ENCODE assay signal across 10 cellular contexts in the genomic region with DNA sequence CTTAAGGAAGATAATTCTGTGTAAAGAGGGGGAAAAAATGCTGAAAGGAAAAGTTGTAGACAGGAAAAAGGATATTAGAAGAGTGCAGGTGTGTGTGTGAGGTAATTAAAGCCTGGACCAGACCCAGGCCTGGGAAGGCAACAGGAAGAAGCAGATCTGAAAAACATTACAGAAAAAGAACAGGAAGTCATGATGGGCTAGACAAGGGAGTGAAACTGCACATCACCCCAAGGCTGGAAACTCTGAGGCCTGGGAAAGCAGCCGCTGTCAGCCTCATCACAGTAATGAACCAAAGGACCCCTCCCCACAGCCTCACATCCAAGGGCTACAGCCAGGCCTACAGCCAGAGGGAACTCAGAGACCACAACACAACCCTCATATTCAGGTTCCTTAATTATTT.
A peak's percentile ranks its signal among the peaks of the same experiment; 100 is the strongest.
DNase-seq lines count a peak whose midpoint lies in the region; ATAC-seq and TF ChIP-seq lines count a peak whose summit lies in the region.
"Had no signal": no experiment of that assay in that cellular context is flagged by ENCODE, and none has a peak within 500 bp of the region (broad histone marks: within the 10 kb centered on the region; RNA-seq: fewer than 3 reads in every experiment).

No MANE protein-coding gene starts in this region.

- H3K4me1 ChIP-seq in foreskin keratinocyte: no peaks in the 10 kb centered on the region

- H3K27me3 ChIP-seq in foreskin keratinocyte: no peaks in the 10 kb centered on the region

- H3K4me1 Mint-ChIP-seq in Calu3 (ENCODE audit: low read depth, unreplicated experiment): no peaks in the 10 kb centered on the region

- BruUV-seq in Calu3 (replicated peaks; lab: Mats Ljungman, UMichigan): no TSS peak

- CTCF ChIA-PET in Calu3 (lab: Charles Lee): no interaction called here

- TF ChIP-seq CTCF in foreskin keratinocyte (conservative IDR thresholded peaks at IDR 0.05) (no peak), Calu3 (IDR thresholded peaks at IDR 0.05; ENCODE audit: unreplicated experiment) (no peak)

- ATAC-seq in GM18511 (IDR thresholded peaks at IDR 0.05; ENCODE audit: unreplicated experiment) (peak; percentile 86), GM21447 (IDR thresholded peaks at IDR 0.05; ENCODE audit: unreplicated experiment) (peak; percentile 84), HG03575 (IDR thresholded peaks at IDR 0.05; ENCODE audit: extremely low read depth, insufficient number of reproducible peaks, low FRiP score, unreplicated experiment) (peak; percentile 48), foreskin keratinocyte (no peak)

- no peak overlapping the region for H3K27ac ChIP-seq in foreskin keratinocyte

- no peaks in the 10 kb centered on the region for H3K27me3 Mint-ChIP-seq in Calu3 (ENCODE audit: unreplicated experiment)

- intact Hi-C loops in Calu3 (cut with micrococcal nuclease; ENCODE audit: unreplicated experiment): no loop called here

- H3K27ac Mint-ChIP-seq in Calu3 (ENCODE audit: unreplicated experiment): no peak overlapping the region

- H3K9me3 Mint-ChIP-seq in Calu3 (ENCODE audit: low read depth, unreplicated experiment): no peaks in the 10 kb centered on the region

- DNase-seq in lung microvascular endothelial cell (ENCODE audit: low read depth in 2 of 2): peak; percentile 44 to 72
- DNase-seq in SKM-1 treated with dmso at 0.1 percent for 144 hours (lab: John Stamatoyannopoulos, UW; ENCODE audit: unreplicated experiment): no peak
- DNase-seq in CD1c-positive myeloid dendritic cell (ENCODE audit: extremely low spot score): no peak
- no peak for DNase-seq in foreskin keratinocyte
- DNase-seq in Calu3: no peak
- DNase-seq: activated CD4-positive, CD25-positive, alpha-beta regulatory T cell treated with anti-CD3 and anti-CD28 coated beads, Interleukin-2, amount 50 U/mL, for 72 hours; NCI-H1105 had no signal

- H3K4me3 Mint-ChIP-seq in Calu3 (ENCODE audit: low read depth, unreplicated experiment): no peak overlapping the region

- no peaks in the 10 kb centered on the region for H3K36me3 Mint-ChIP-seq in Calu3 (ENCODE audit: insufficient read depth, unreplicated experiment)

Comparison
In these comparisons a context has a peak if more than half of its experiments do, and no peak if none do; other contexts are left out.
1. DNase-seq: peak in lung microvascular endothelial cell (2 of 2); none in SKM-1 treated with dmso at 0.1 percent for 144 hours (single experiment), CD1c-positive myeloid dendritic cell (single experiment), foreskin keratinocyte (0 of 2) and Calu3 (single experiment).